14 cellular contexts compared by ENCODE assay signal in genomic region chr9:7368410-7369292, GRCh38.
DNase-seq lines count a peak whose midpoint lies in the region; ATAC-seq and TF ChIP-seq lines count a peak whose summit lies in the region.
"Had no signal": no experiment of that assay in that cellular context is flagged by ENCODE, and none has a peak within 500 bp of the region (broad histone marks: within the 10 kb centered on the region; RNA-seq: fewer than 3 reads in every experiment).

No MANE protein-coding gene starts in this region.

- no peak overlapping the region for H2AFZ ChIP-seq in H9 (ENCODE audit: low read length)

- H2BK15ac ChIP-seq in H9 (ENCODE audit: low read depth, low read length): no peak overlapping the region

- no CpG with 5 or more reads among the region's 6 CpGs for WGBS in H9 (ENCODE audit: extremely low coverage, insufficient read length, low lambda C conversion rate)

- no peak overlapping the region for H2AK5ac ChIP-seq in H9 (ENCODE audit: insufficient read length, low read length)

- no peak overlapping the region for H4K91ac ChIP-seq in H9 (ENCODE audit: insufficient read length, low read depth, low read length)

- no peak overlapping the region for H3K4me3 ChIP-seq in AG10803 (ENCODE audit: low read length)
- H3K4me3 ChIP-seq in fibroblast of pulmonary artery (replicated peaks; ENCODE audit: low read depth, low read length): no peak overlapping the region
- H3K4me3 ChIP-seq: GM12878, SJSA1 had no signal

- H2BK120ac ChIP-seq in H9 (ENCODE audit: low read depth, low read length, poor library complexity, severe bottlenecking): no peak overlapping the region

- no peak overlapping the region for H3K56ac ChIP-seq in H9 (ENCODE audit: insufficient read length, low read depth, low read length)

- H3K9me3 ChIP-seq in H9 (ENCODE audit: control insufficient read depth, low read depth, low read length): no peaks in the 10 kb centered on the region
- H3K9me3 ChIP-seq: SJSA1 had no signal

- H3K9me3 Mint-ChIP-seq in nephron: no peaks in the 10 kb centered on the region
- H3K9me3 Mint-ChIP-seq in H9: no peaks in the 10 kb centered on the region
- H3K9me3 Mint-ChIP-seq: activated CD4-positive, alpha-beta memory T cell treated with anti-CD3 and anti-CD28 coated beads for 36 hours; CD8-positive, alpha-beta T cell had no signal

- H3T11ph ChIP-seq in H9 (ENCODE audit: low read length): no peak overlapping the region

- H3K27me3 Mint-ChIP-seq in nephron (ENCODE audit: low read depth) (peaks cover 3% of the 10 kb centered on the region), H9 (ENCODE audit: low read depth) (no peaks in the 10 kb centered on the region)
- H3K27me3 Mint-ChIP-seq: activated naive CD8-positive, alpha-beta T cell had no signal

- TF ChIP-seq CTCF in AG10803 (conservative IDR thresholded peaks at IDR 0.05; ENCODE audit: low read length): no peak
- TF ChIP-seq CTCF in fibroblast of pulmonary artery (IDR thresholded peaks at IDR 0.05; ENCODE audit: low read length, missing control alignments): no peak
- TF ChIP-seq CTCF in nephron (IDR thresholded peaks at IDR 0.05; ENCODE audit: unreplicated experiment in 3 of 3): no peak
- TF ChIP-seq CTCF in H9 (conservative IDR thresholded peaks at IDR 0.05): no peak

- no peak overlapping the region for H3K9ac ChIP-seq in H9 (ENCODE audit: extremely low read depth, insufficient read length, low read length)

- H3K27ac ChIP-seq in H9 (ENCODE audit: insufficient read length, low read depth, low read length): no peak overlapping the region
- H3K27ac ChIP-seq: SJSA1 had no signal

- no peak overlapping the region for H2BK12ac ChIP-seq in H9 (ENCODE audit: insufficient read length, low read depth, low read length)

- no peak overlapping the region for H4K8ac ChIP-seq in H9 (replicated peaks; ENCODE audit: insufficient read length, low read depth, low read length)

- no peak overlapping the region for H2BK5ac ChIP-seq in H9 (ENCODE audit: insufficient read length, low read length)

- no peaks in the 10 kb centered on the region for H3K23me2 ChIP-seq in H9 (ENCODE audit: insufficient read length, low read depth, low read length, poor library complexity, severe bottlenecking)

- no peak overlapping the region for H3K23ac ChIP-seq in H9 (ENCODE audit: insufficient read length, low read depth, low read length)

- no peaks in the 10 kb centered on the region for H3K79me2 ChIP-seq in H9 (ENCODE audit: insufficient read depth, low read length)

- no peak overlapping the region for H3K18ac ChIP-seq in H9 (ENCODE audit: insufficient read length, low read depth, low read length)

- no peaks in the 10 kb centered on the region for H3K36me3 Mint-ChIP-seq in nephron (ENCODE audit: low read depth)
- peaks cover 0 to 1% (median 0%) of the 10 kb centered on the region in 3 experiments; a peak in 1 of 7 replicates for H3K36me3 Mint-ChIP-seq in H9 (ENCODE audit: insufficient read depth in 1 of 3, low read depth in 3 of 3)
- H3K36me3 Mint-ChIP-seq: activated CD4-positive, alpha-beta memory T cell treated with anti-CD3 and anti-CD28 coated beads for 36 hours; activated naive CD8-positive, alpha-beta T cell; CD8-positive, alpha-beta T cell had no signal

- H3K4me3 Mint-ChIP-seq in nephron (peak overlapping the region in 1 of 3 experiments; percentile 31), H9 (no peak overlapping the region)
- H3K4me3 Mint-ChIP-seq: activated CD4-positive, alpha-beta memory T cell treated with anti-CD3 and anti-CD28 coated beads for 36 hours; activated naive CD8-positive, alpha-beta T cell; CD8-positive, alpha-beta T cell had no signal

- H2BK20ac ChIP-seq in H9 (ENCODE audit: low read depth, low read length, poor library complexity, severe bottlenecking): no peak overlapping the region

- H4K20me1 ChIP-seq in H9 (ENCODE audit: control insufficient read depth, insufficient read depth, insufficient read length): no peaks in the 10 kb centered on the region

- peaks cover 49% of the 10 kb centered on the region for H3K4me1 Mint-ChIP-seq in nephron
- peaks cover 8 to 10% of the 10 kb centered on the region in 2 experiments for H3K4me1 Mint-ChIP-seq in H9

- no peak for ATAC-seq in GM18502 (IDR thresholded peaks at IDR 0.05; ENCODE audit: poor library complexity, unreplicated experiment)
- ATAC-seq: CD8-positive, alpha-beta T cell; GM12878 had no signal

- no peaks in the 10 kb centered on the region for H3K4me1 ChIP-seq in H9 (ENCODE audit: insufficient read depth, low read length)
- H3K4me1 ChIP-seq: SJSA1 had no signal

- no peak overlapping the region for H3K14ac ChIP-seq in H9 (ENCODE audit: insufficient read depth, low read length)

- H3K27ac Mint-ChIP-seq in nephron (peak overlapping the region; percentile 86 to 95 (median 93)), H9 (no peak overlapping the region)
- H3K27ac Mint-ChIP-seq: activated CD4-positive, alpha-beta memory T cell treated with anti-CD3 and anti-CD28 coated beads for 36 hours; activated naive CD8-positive, alpha-beta T cell; CD8-positive, alpha-beta T cell had no signal

- H3K4ac ChIP-seq in H9 (ENCODE audit: low read depth, low read length): no peak overlapping the region

- no peaks in the 10 kb centered on the region for H3K79me1 ChIP-seq in H9 (ENCODE audit: insufficient read depth, low read depth, low read length, poor library complexity, severe bottlenecking)

- peak; percentile 80 for DNase-seq in AG10803 (ENCODE audit: low read depth)
- peak; percentile 14 for DNase-seq in NCI-H1105 (lab: John Stamatoyannopoulos, UW)
- DNase-seq in fibroblast of pulmonary artery (ENCODE audit: low read depth): peak; percentile 98
- no peak for DNase-seq in activated CD4-positive, CD25-positive, alpha-beta regulatory T cell treated with anti-CD3 and anti-CD28 coated beads, Interleukin-2, amount 50 U/mL, for 72 hours
- DNase-seq in H9: no peak
- DNase-seq in DMS 273 (lab: John Stamatoyannopoulos, UW; ENCODE audit: unreplicated experiment): no peak
- DNase-seq: activated CD4-positive, alpha-beta memory T cell treated with anti-CD3 and anti-CD28 coated beads for 36 hours; CD8-positive, alpha-beta T cell; NCI-H446 had no signal

- H3K27me3 ChIP-seq in H9 (ENCODE audit: insufficient read depth, low read length): no peaks in the 10 kb centered on the region
- H3K27me3 ChIP-seq: SJSA1 had no signal

- H4K5ac ChIP-seq in H9 (ENCODE audit: insufficient read length, low read depth, low read length): no peak overlapping the region

- H3K4me2 ChIP-seq in H9 (ENCODE audit: insufficient read depth, insufficient read length, low read length): no peak overlapping the region

Comparison
In these comparisons a context has a peak if more than half of its experiments do, and no peak if none do; other contexts are left out.
1. DNase-seq: peak in AG10803 (single experiment), NCI-H1105 (single experiment) and fibroblast of pulmonary artery (single experiment); none in activated CD4-positive, CD25-positive, alpha-beta regulatory T cell treated with anti-CD3 and anti-CD28 coated beads, Interleukin-2, amount 50 U/mL, for 72 hours (single experiment), H9 (single experiment) and DMS 273 (single experiment).
2. H3K27ac Mint-ChIP-seq: peak in nephron (3 of 3); none in H9 (0 of 3).